In the genomic region with DNA sequence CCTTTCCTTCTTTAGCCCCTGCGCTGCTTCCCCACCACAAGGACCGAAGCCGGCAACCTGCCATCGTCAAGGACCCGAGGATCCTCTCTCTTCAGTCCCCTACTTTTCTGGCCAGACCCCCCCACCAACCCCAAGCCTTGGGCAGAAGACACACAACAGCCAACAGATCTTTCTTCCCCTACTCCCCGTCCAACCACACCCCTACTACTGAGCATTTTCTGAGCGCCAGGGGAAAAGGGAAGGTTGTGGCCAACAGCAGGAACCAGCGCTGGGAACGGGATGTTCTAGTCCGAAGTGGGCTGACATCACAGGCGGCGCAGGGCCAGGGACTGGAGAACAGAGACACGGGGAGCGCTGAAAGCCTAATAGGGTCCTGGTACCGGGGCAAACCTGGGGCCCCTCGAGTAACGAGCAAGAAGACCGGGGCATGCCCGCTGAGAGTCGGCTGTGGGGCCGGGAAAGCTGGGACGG, we compare ENCODE assay signal across 8 cellular contexts. TPM values are rescaled to one million over a fixed set of nuclear protein-coding genes. Genes with fewer than 3 reads are reported as not detected.
A peak's percentile ranks its signal among the peaks of the same experiment; 100 is the strongest.
DNase-seq lines count a peak whose midpoint lies in the region; ATAC-seq, FAIRE-seq and TF ChIP-seq lines count a peak whose summit lies in the region.

No MANE protein-coding gene starts in this region.

- TF ChIP-seq POLR2A in spleen (IDR thresholded peaks at IDR 0.05), result peak in 2 of 3 donors; percentile 4 to 53

- TF ChIP-seq CTCF in bronchial epithelial cell (IDR thresholded peaks at IDR 0.05; ENCODE audit: insufficient read depth, low read length, severe bottlenecking) (no peak), spleen (IDR thresholded peaks at IDR 0.05 in 8 of 11, conservative IDR thresholded peaks at IDR 0.05 in 3 of 11) (no peak)

- H3K4me3 ChIP-seq in bronchial epithelial cell (ENCODE audit: low read depth, low read length), result peak overlapping the region; percentile 83
- H3K4me3 ChIP-seq in spleen, result peak overlapping the region; percentile 42 to 79 (median 66)

- peak overlapping the region; percentile 96 to 100 (median 98) for H3K27ac ChIP-seq in spleen

- H3K36me3 ChIP-seq in bronchial epithelial cell (ENCODE audit: control insufficient read depth, insufficient read depth, low read length) (peaks cover 55% of the 10 kb centered on the region), spleen (peaks cover 16 to 55% (median 38%) of the 10 kb centered on the region in 6 donors)

- FAIRE-seq in bronchial epithelial cell (lab: Jason Lieb, UNC), result no peak

- H3K27me3 ChIP-seq in bronchial epithelial cell (ENCODE audit: control insufficient read depth, insufficient read depth, low read length) (no peaks in the 10 kb centered on the region), spleen (replicated peaks in 1 of 7) (no peaks in the 10 kb centered on the region)

- no peak for ATAC-seq in GM21381 (IDR thresholded peaks at IDR 0.05; ENCODE audit: unreplicated experiment)

- no peaks in the 10 kb centered on the region for H3K9me3 ChIP-seq in spleen

- WGBS in spleen, 5 donors, result 0 to 1% (median 1%) methylated on average over 22 of the region's 22 CpGs

- H3K4me1 ChIP-seq in spleen, result peaks cover 37 to 77% (median 60%) of the 10 kb centered on the region in 6 donors

- DNase-seq in NCI-H510A treated with DMSO at 0.1 percent for 48 hours (lab: John Stamatoyannopoulos, UW), result peak; percentile 52
- no peak for DNase-seq in NCI-H510A (lab: John Stamatoyannopoulos, UW)
- peak; percentile 28 for DNase-seq in NCI-H69 (lab: John Stamatoyannopoulos, UW)
- DNase-seq in bronchial epithelial cell (ENCODE audit: low read depth), result peak; percentile 29
- peak; percentile 85 for DNase-seq in iris pigment epithelial cell (ENCODE audit: low read depth)
- peak; percentile 92 for DNase-seq in spleen
- no peak for DNase-seq in SKM-1 treated with dmso at 0.1 percent for 144 hours (lab: John Stamatoyannopoulos, UW; ENCODE audit: unreplicated experiment)

- intact Hi-C loops in spleen (cut with DNase I; ENCODE audit: low total_unique reads), result no loop called here

RNA-seq across cellular contexts. Expression of a gene that starts 0.5 kb away (rescaled TPM):
- total RNA-seq in bronchial epithelial cell, result 21.9 and 26.4 TPM in 2 replicates
- total RNA-seq in spleen, result 100 to 1,000 TPM in 2 of 7 donors, 10 to 100 TPM in 5; 68.0 to 213 (median 73.5) TPM
- polyA plus RNA-seq in spleen, result 10 to 100 TPM; 12.6 to 83.0 (median 17.5) TPM

RNA-seq across cellular contexts. Expression of a gene that starts 11.1 kb away (rescaled TPM):
- 2.1 and 4.4 TPM in 2 replicates for total RNA-seq in bronchial epithelial cell
- total RNA-seq in spleen, result 10 to 100 TPM; 37.5 to 94.8 (median 65.7) TPM
- polyA plus RNA-seq in spleen, result 10 to 100 TPM; 38.7 to 57.8 (median 38.8) TPM

RNA-seq across cellular contexts. Expression of a gene that starts 24.5 kb away (rescaled TPM):
- total RNA-seq in bronchial epithelial cell (20.2 and 24.2 TPM in 2 replicates), spleen (10 to 100 TPM; 13.0 to 42.2 (median 22.4) TPM)
- 10 to 100 TPM in 2 of 3 donors, 1 to 10 TPM in 1; 8.1 to 14.0 (median 11.9) TPM for polyA plus RNA-seq in spleen

RNA-seq across cellular contexts. Expression of a gene that starts 27.8 kb away (rescaled TPM):
- total RNA-seq in bronchial epithelial cell, result 0.13 and 1.3 TPM in 2 replicates
- total RNA-seq in spleen, result under 1 TPM in 2 of 7 donors, not detected in 5; 0.41 to 0.67 TPM
- polyA plus RNA-seq in spleen, result under 1 TPM; 0.04 to 0.53 (median 0.32) TPM

RNA-seq across cellular contexts. Expression of a gene that starts 33.4 kb away (rescaled TPM):
- total RNA-seq in bronchial epithelial cell, result 1.3 and 2.0 TPM in 2 replicates
- total RNA-seq in spleen, result not detected
- under 1 TPM in 1 of 3 donors, not detected in 2; 0.03 TPM for polyA plus RNA-seq in spleen

Comparison
In these comparisons a context has a peak if more than half of its experiments do, and no peak if none do; other contexts are left out.
1. DNase-seq: peak in NCI-H510A treated with DMSO at 0.1 percent for 48 hours (single experiment), NCI-H69 (single experiment), bronchial epithelial cell (single experiment), iris pigment epithelial cell (single experiment) and spleen (single experiment); none in NCI-H510A (single experiment) and SKM-1 treated with dmso at 0.1 percent for 144 hours (single experiment).